In genomic region chr12:9673404-9674225, GRCh38 we compare ENCODE assay signal across 8 cellular contexts. TPM values are rescaled to one million over a fixed set of nuclear protein-coding genes. Genes with fewer than 3 reads are reported as not detected.
DNase-seq lines count a peak whose midpoint lies in the region; ATAC-seq, FAIRE-seq and TF ChIP-seq lines count a peak whose summit lies in the region.

No MANE protein-coding gene starts in this region.

- H3K27ac ChIP-seq in SK-N-MC (peak overlapping the region; percentile 57; the same call in 1 of the 2 replicates), K562 (ENCODE audit: extremely low read depth, low read depth, low read length) (peak overlapping the region; percentile 75), left lung (peak overlapping the region in 1 of 2 donors; percentile 13), stomach (peak overlapping the region in 4 of 5 donors; percentile 14 to 68 (median 52))

- peak; percentile 32 for ATAC-seq in GM18498 (IDR thresholded peaks at IDR 0.05; ENCODE audit: unreplicated experiment)
- ATAC-seq in HG02973 (IDR thresholded peaks at IDR 0.05; ENCODE audit: unreplicated experiment), result peak; percentile 30
- ATAC-seq in K562, result peak; percentile 97
- ATAC-seq in left lung, result peak; percentile 94

- no TSS peak for BruUV-seq in K562 (replicated peaks; lab: Mats Ljungman, UMichigan)

- H3K79me2 ChIP-seq in K562 (ENCODE audit: control insufficient read depth, insufficient read depth, low read length), result no peaks in the 10 kb centered on the region

- POLR2A ChIA-PET in K562 (lab: Yijun Ruan, JAX), result interaction anchor here (0.6 to 1.0 kb wide), 7 partner anchors 12 to 226 kb away, joined by 3 to 9 read pairs (median 3); no protein-coding TSS in a partner anchor
- POLR2A ChIA-PET in GM10248 (lab: Yijun Ruan, JAX), result interaction anchor here (0.8 to 1.3 kb wide), 2 partner anchors 26 kb away, joined by 3 to 6 read pairs; no protein-coding TSS in a partner anchor

- intact Hi-C loops in K562 (cut with micrococcal nuclease) (no loop called here), left lung (cut with DNase I) (no loop called here), stomach (cut with DNase I; ENCODE audit: low total_unique reads) (no loop called here)

- in situ Hi-C loops in K562 (cut with MboI), result no loop called here

- no peaks in the 10 kb centered on the region for H3K9me1 ChIP-seq in K562 (ENCODE audit: control insufficient read depth, insufficient read depth, low read length)

- no peak overlapping the region for H3K9ac ChIP-seq in SK-N-MC (ENCODE audit: insufficient read length)
- peak overlapping the region; percentile 39 to 80; a peak in 3 of 4 replicates for H3K9ac ChIP-seq in K562 (ENCODE audit: insufficient read depth in 1 of 2, low read depth in 2 of 2, low read length in 2 of 2)

- no peaks in the 10 kb centered on the region for H3K9me3 ChIP-seq in SK-N-MC (ENCODE audit: low read depth, low read length)
- no peaks in the 10 kb centered on the region for H3K9me3 ChIP-seq in K562 (replicated peaks; ENCODE audit: control insufficient read depth, insufficient read depth, low read depth, low read length)
- no peaks in the 10 kb centered on the region for H3K9me3 ChIP-seq in left lung
- H3K9me3 ChIP-seq in stomach, result no peaks in the 10 kb centered on the region

- WGBS in K562 (ENCODE audit: insufficient coverage, low coverage, missing lambda C conversion rate), result 0% methylated on average over 6 of the region's 6 CpGs
- WGBS in stomach, 5 donors, result 52 to 82% (median 65%) methylated on average over 5 to 6 of the region's 6 CpGs

- CTCF ChIA-PET in K562 (lab: Yijun Ruan, JAX; ENCODE audit: low intra/inter-chr PET ratio), result no interaction called here
- CTCF ChIA-PET in GM10248 (lab: Yijun Ruan, JAX), result interaction anchor here (1.6 to 2.7 kb wide), 3 partner anchors 9 to 38 kb away, joined by 6 to 9 read pairs (median 8); no protein-coding TSS in a partner anchor

- TF ChIP-seq EP300 in K562 (IDR thresholded peaks at IDR 0.05; ENCODE audit: low read length) (peak; percentile 52; the same call in 1 of the 2 replicates), stomach (IDR thresholded peaks at IDR 0.05) (no peak)

- TF ChIP-seq CTCF in K562 (IDR thresholded peaks at IDR 0.05 in 2 of 3, conservative IDR thresholded peaks at IDR 0.05 in 1 of 3; ENCODE audit: insufficient read depth in 2 of 3, low read depth in 1 of 3, low read length in 3 of 3) (no peak), left lung (IDR thresholded peaks at IDR 0.05) (no peak), stomach (IDR thresholded peaks at IDR 0.05) (no peak), GM10248 (IDR thresholded peaks at IDR 0.05; ENCODE audit: control extremely low read depth, extremely low read depth, low read depth, missing control alignments) (no peak)

- H3K4me2 ChIP-seq in K562 (ENCODE audit: insufficient read depth, low read length), result peak overlapping the region; percentile 71

- peak; percentile 95 for FAIRE-seq in K562 (lab: Jason Lieb, UNC)

- no peaks in the 10 kb centered on the region for H3K27me3 ChIP-seq in K562 (ENCODE audit: control insufficient read depth in 2 of 2, insufficient read depth in 2 of 2, low read length in 2 of 2)
- no peaks in the 10 kb centered on the region for H3K27me3 ChIP-seq in left lung
- no peaks in the 10 kb centered on the region for H3K27me3 ChIP-seq in stomach

- TF ChIP-seq RAD21 in K562 (CRISPR knock-in tag; conservative IDR thresholded peaks at IDR 0.05 in 1 of 2, IDR thresholded peaks at IDR 0.05 in 1 of 2), result no peak

- peak overlapping the region; percentile 39; the same call in 1 of the 2 replicates for H3K4me3 ChIP-seq in SK-N-MC
- H3K4me3 ChIP-seq in K562, result no peak overlapping the region
- no peak overlapping the region for H3K4me3 ChIP-seq in left lung
- H3K4me3 ChIP-seq in stomach, result peak overlapping the region in 1 of 4 donors; percentile 2

- DNase-seq in SK-N-MC (ENCODE audit: low read depth, low spot score), result peak; percentile 39
- DNase-seq in K562 (ENCODE audit: extremely low read depth in 1 of 4, low spot score in 3 of 4), result peak; percentile 48 to 81 (median 60)
- DNase-seq in left lung, result peak; percentile 66 to 76
- no peak for DNase-seq in stomach
- DNase-seq in NCI-H2029 (lab: John Stamatoyannopoulos, UW), result no peak
- DNase-seq in GM10248 (ENCODE audit: extremely low spot score), result no peak

- 0 out of 2 replicates have a peak, but pooled peaks cover 3% of the 10 kb centered on the region for H3K36me3 ChIP-seq in SK-N-MC (ENCODE audit: insufficient read depth, low read length)
- no peaks in the 10 kb centered on the region for H3K36me3 ChIP-seq in K562 (ENCODE audit: control insufficient read depth, insufficient read depth, low read length)
- no peaks in the 10 kb centered on the region for H3K36me3 ChIP-seq in left lung
- peaks cover 0 to 3% (median 0%) of the 10 kb centered on the region in 4 donors for H3K36me3 ChIP-seq in stomach

- H2AFZ ChIP-seq in K562 (ENCODE audit: low read depth, low read length), result peak overlapping the region; percentile 61

- no peaks in the 10 kb centered on the region for H4K20me1 ChIP-seq in K562 (replicated peaks; ENCODE audit: control insufficient read depth, insufficient read depth, low read length)

- peaks cover 9 to 17% of the 10 kb centered on the region in 2 experiments; a peak in 4 of 5 replicates for H3K4me1 ChIP-seq in K562 (replicated peaks in 1 of 2; ENCODE audit: control insufficient read depth in 2 of 2, insufficient read depth in 2 of 2, low read length in 2 of 2)
- H3K4me1 ChIP-seq in left lung, result peaks cover 12 to 13% of the 10 kb centered on the region in 2 donors
- H3K4me1 ChIP-seq in stomach, result peaks cover 4 to 11% (median 8%) of the 10 kb centered on the region in 4 donors

- TF ChIP-seq POLR2A in K562 (conservative IDR thresholded peaks at IDR 0.05) (no peak), stomach (IDR thresholded peaks at IDR 0.05) (no peak)

TF ChIP-seq in K562, 482 proteins besides CTCF, POLR2A, EP300 and RAD21 (continues in another document):
- peak; percentile 76 for TF ChIP-seq TAL1 (IDR thresholded peaks at IDR 0.05)

RNA-seq across cellular contexts. Expression of gene CLEC2D, which starts 4.1 kb away (rescaled TPM):
- total RNA-seq in K562 (2011; cell fraction: chromatin; rRNA removed; ENCODE audit: low replicate concordance), result 5.6 and 13.6 TPM in 2 replicates
- 2.0 and 3.9 TPM in 2 replicates for total RNA-seq in K562 (2011; cell fraction: nucleolus; rRNA removed)
- total RNA-seq in K562 (2011; cell fraction: nucleoplasm; rRNA removed), result 6.0 and 6.7 TPM in 2 replicates
- total RNA-seq in K562 (2014; rRNA removed) (0.57 and 1.9 TPM in 2 replicates), K562 (2014; rRNA removed; fragmentation: Illumina TruSeq; extraction: Trizol) (2.6 and 3.2 TPM in 2 replicates), K562 (2015; rRNA removed; fragmentation: Illumina TruSeq; extraction: Trizol) (2.6 and 2.7 TPM in 2 replicates), K562 (2021) (2.2 TPM in 2 replicates), left lung (10 to 100 TPM in 1 of 2 donors, 1 to 10 TPM in 1; 8.9 to 15.9 TPM), stomach (10 to 100 TPM in 4 of 5 donors, not detected in 1; 21.1 to 90.2 (median 32.0) TPM)
- polyA plus RNA-seq in K562 (2011; rRNA removed) (5.0 and 6.1 TPM in 2 replicates), K562 (2014; fragmentation: Illumina TruSeq; extraction: Trizol) (2.1 and 2.2 TPM in 2 replicates), K562 (2014; fragmentation: Nextera tagmentation; extraction: Ambion mirVana) (1 to 10 TPM; 1.4 TPM), K562 (2014; rRNA removed) (2.0 and 3.7 TPM in 2 replicates), stomach (1 to 10 TPM; 2.2 to 6.4 (median 5.1) TPM)
- 0.76 and 2.0 TPM in 2 replicates for polyA plus RNA-seq in K562 (2011; cell fraction: cytosol; rRNA removed)
- 9.7 and 20.7 TPM in 2 replicates for polyA plus RNA-seq in K562 (2011; cell fraction: nucleus; rRNA removed)
- 1.4 and 7.6 TPM in 2 replicates for polyA plus RNA-seq in K562 (2012)
- 3.5 and 4.2 TPM in 2 replicates for polyA minus RNA-seq in K562 (2011; rRNA and poly(A)+ RNA removed)
- polyA minus RNA-seq in K562 (2011; cell fraction: cytosol; rRNA and poly(A)+ RNA removed), result 1.4 TPM in 1 of 2 replicates, not detected in the other
- 3.1 and 6.4 TPM in 2 replicates for polyA minus RNA-seq in K562 (2011; cell fraction: nucleus; rRNA and poly(A)+ RNA removed)

RNA-seq across cellular contexts. Expression of gene CLECL1, which starts 59.3 kb away (rescaled TPM):
- not detected in 2 replicates for total RNA-seq in K562 (2011; cell fraction: chromatin; rRNA removed; ENCODE audit: low replicate concordance)
- total RNA-seq in K562 (2011; cell fraction: nucleolus; rRNA removed), result not detected in 2 replicates
- total RNA-seq in K562 (2011; cell fraction: nucleoplasm; rRNA removed), result not detected in 2 replicates
- total RNA-seq in K562 (2014; rRNA removed), result not detected in 2 replicates
- total RNA-seq in K562 (2014; rRNA removed; fragmentation: Illumina TruSeq; extraction: Trizol), result not detected in 2 replicates
- 0.25 TPM in 1 of 2 replicates, not detected in the other for total RNA-seq in K562 (2015; rRNA removed; fragmentation: Illumina TruSeq; extraction: Trizol)
- total RNA-seq in K562 (2021), result not detected in 2 replicates
- not detected in 2 replicates for polyA plus RNA-seq in K562 (2011; rRNA removed)
- not detected in 2 replicates for polyA plus RNA-seq in K562 (2011; cell fraction: cytosol; rRNA removed)
- polyA plus RNA-seq in K562 (2011; cell fraction: nucleus; rRNA removed), result not detected in 2 replicates
- 0.13 TPM in 1 of 2 replicates, not detected in the other for polyA plus RNA-seq in K562 (2012)
- polyA plus RNA-seq in K562 (2014; fragmentation: Illumina TruSeq; extraction: Trizol), result not detected in 2 replicates
- polyA plus RNA-seq in K562 (2014; fragmentation: Nextera tagmentation; extraction: Ambion mirVana), result under 1 TPM in 1 of 2 experiments, not detected in 1; 0.13 TPM
- polyA plus RNA-seq in K562 (2014; rRNA removed), result not detected in 2 replicates
- not detected in 2 replicates for polyA minus RNA-seq in K562 (2011; rRNA and poly(A)+ RNA removed)
- not detected in 2 replicates for polyA minus RNA-seq in K562 (2011; cell fraction: cytosol; rRNA and poly(A)+ RNA removed)
- not detected in 2 replicates for polyA minus RNA-seq in K562 (2011; cell fraction: nucleus; rRNA and poly(A)+ RNA removed)
- total RNA-seq in left lung, result not detected
- 1 to 10 TPM in 1 of 5 donors, not detected in 4; 1.7 TPM for total RNA-seq in stomach
- polyA plus RNA-seq in stomach, result 1 to 10 TPM in 2 of 3 donors, not detected in 1; 1.0 to 3.5 TPM

Comparison
In these comparisons a context has a peak if more than half of its experiments do, and no peak if none do; other contexts are left out.
1. ATAC-seq: peak in every context shown above with its lines; median percentile 97 in K562; 94 in left lung; 32 in GM18498; 30 in HG02973.
2. DNase-seq: peak in SK-N-MC (single experiment), K562 (4 of 4) and left lung (2 of 2); none in stomach (single experiment), NCI-H2029 (single experiment) and GM10248 (single experiment).